Comparison of ENCODE assay signal across 9 cellular contexts in the genomic region with DNA sequence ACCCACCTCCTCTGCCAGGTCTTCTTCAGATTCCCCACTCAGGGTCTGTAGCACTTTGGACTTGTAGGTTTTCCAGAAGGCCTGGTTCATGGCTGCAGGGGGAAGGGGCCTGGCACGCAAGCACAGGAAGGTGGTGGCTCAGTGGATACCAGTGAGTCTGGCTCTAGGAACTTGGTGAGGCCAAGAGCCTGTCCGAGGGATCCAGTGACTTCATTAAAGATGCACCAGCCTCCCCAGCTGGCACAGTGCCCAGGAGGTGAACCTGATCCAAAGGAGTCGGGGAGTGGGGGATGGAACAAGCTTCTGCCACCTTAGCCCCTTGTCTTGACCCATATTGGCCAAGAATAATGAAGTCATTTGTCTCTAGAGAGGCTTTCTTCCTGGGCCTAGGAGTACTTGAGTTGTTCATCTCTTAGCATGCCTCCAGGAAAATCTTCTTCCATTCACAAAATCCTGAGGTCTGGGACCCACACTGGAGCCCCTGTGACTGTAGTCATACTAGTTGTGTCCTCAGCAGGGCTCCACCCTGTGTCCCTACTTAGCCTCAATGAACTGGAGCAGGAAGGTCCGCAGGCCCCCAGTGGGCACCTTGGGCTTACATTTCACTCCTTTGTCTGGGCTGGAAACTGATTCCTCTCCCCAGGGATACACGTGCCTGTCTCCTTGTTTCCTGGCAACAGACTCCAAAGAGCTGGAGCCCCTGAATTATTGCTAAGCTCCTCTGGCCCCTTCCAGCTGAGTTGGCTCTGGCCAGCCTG. TPM values are rescaled to one million over a fixed set of nuclear protein-coding genes. Genes with fewer than 3 reads are reported as not detected.
DNase-seq lines count a peak whose midpoint lies in the region; ATAC-seq and TF ChIP-seq lines count a peak whose summit lies in the region.
"Had no signal": no experiment of that assay in that cellular context is flagged by ENCODE, and none has a peak within 500 bp of the region (broad histone marks: within the 10 kb centered on the region; RNA-seq: fewer than 3 reads in every experiment).

Gene C1orf232, minus strand, starts transcription at position 554 of the 758 bp plus-strand sequence. Its CDS starts 464 bp downstream, at position 90.

- H2AFZ ChIP-seq in PC-9 (peak within 1 kb of the TSS; percentile 95), trophoblast cell (ENCODE audit: insufficient read depth, low read length, poor library complexity) (peak within 1 kb of the TSS; percentile 77)

- no peak within 1 kb of the TSS for H2BK12ac ChIP-seq in trophoblast cell (ENCODE audit: low read length)

- BruUV-seq in PC-9 (replicated peaks; lab: Mats Ljungman, UMichigan) = no TSS peak

- peak within 1 kb of the TSS; percentile 90 for H3K4me3 Mint-ChIP-seq in T-helper 2 cell treated with Interferon-gamma antibody and Interleukin-4, amounts not matched to agents 5 μg/mL and 100 μg/mL, for 36 hours

- no peak within 1 kb of the TSS for H2AK5ac ChIP-seq in trophoblast cell (ENCODE audit: low read length)

- peaks cover 10% of the 10 kb centered on the region for H3K79me1 ChIP-seq in trophoblast cell (ENCODE audit: low read length)

- 65% methylated on average over 5 of the region's 5 CpGs for WGBS in esophagus, 2 donors
- WGBS in trophoblast cell (ENCODE audit: extremely low coverage, insufficient coverage, insufficient read length) = no CpG with 5 or more reads among the region's 5 CpGs

- H3K27ac ChIP-seq in PC-9 (no peak within 1 kb of the TSS), esophagus (ENCODE audit: low read depth in 2 of 2, low read length in 1 of 2) (peak within 1 kb of the TSS; percentile 63 to 87), trophoblast cell (ENCODE audit: low read depth, low read length) (peak within 1 kb of the TSS; percentile 11)

- no peaks in the 10 kb centered on the region for H4K20me1 ChIP-seq in PC-9 (ENCODE audit: insufficient read depth)

- no peaks in the 10 kb centered on the region for H3K9me2 ChIP-seq in PC-9 (ENCODE audit: insufficient read depth)

- peak within 1 kb of the TSS; percentile 90 for H4K8ac ChIP-seq in trophoblast cell (ENCODE audit: low read depth, low read length)

- no peaks in the 10 kb centered on the region for H3K36me3 Mint-ChIP-seq in T-helper 2 cell treated with Interferon-gamma antibody and Interleukin-4, amounts not matched to agents 5 μg/mL and 100 μg/mL, for 36 hours (ENCODE audit: low read depth)

- H2BK5ac ChIP-seq in trophoblast cell (ENCODE audit: low read depth, low read length, poor library complexity) = no peak within 1 kb of the TSS

- H3K18ac ChIP-seq in trophoblast cell (ENCODE audit: low read length) = peak within 1 kb of the TSS; percentile 79

- peak within 1 kb of the TSS; percentile 38 for H4K12ac ChIP-seq in trophoblast cell (ENCODE audit: low read depth, low read length)

- H3K4me3 ChIP-seq in PC-9 (peak within 1 kb of the TSS; percentile 99), esophagus (ENCODE audit: low read depth in 1 of 2, low read length in 2 of 2) (peak within 1 kb of the TSS; percentile 80 to 94), trophoblast cell (ENCODE audit: low read depth, low read length) (peak within 1 kb of the TSS; percentile 82)

- H2BK120ac ChIP-seq in trophoblast cell (ENCODE audit: insufficient read depth, low read length, poor library complexity) = no peak within 1 kb of the TSS

- peak within 1 kb of the TSS; percentile 96 for H3K4me2 ChIP-seq in PC-9
- H3K4me2 ChIP-seq in trophoblast cell (ENCODE audit: low read length) = peak within 1 kb of the TSS; percentile 74

- POLR2A ChIA-PET in PC-9 (lab: Charles Lee; ENCODE audit: unreplicated experiment) = no interaction called here

- H3K9me3 ChIP-seq in PC-9 (ENCODE audit: insufficient read depth, low read depth) (no peaks in the 10 kb centered on the region), esophagus (ENCODE audit: control insufficient read depth in 2 of 2, insufficient read depth in 1 of 2, low read depth in 1 of 2, low read length in 1 of 2) (no peaks in the 10 kb centered on the region), trophoblast cell (ENCODE audit: insufficient read depth, low read depth, low read length) (no peaks in the 10 kb centered on the region)

- intact Hi-C loops in PC-9 (cut with micrococcal nuclease; ENCODE audit: unreplicated experiment) = loop anchor here (10.0 kb wide), 1 partner anchor 274 kb away; no protein-coding TSS in a partner anchor

- no peak for TF ChIP-seq CTCF in PC-9 (conservative IDR thresholded peaks at IDR 0.05)

- H3K27me3 ChIP-seq in PC-9 (ENCODE audit: insufficient read depth, low read depth) (no peaks in the 10 kb centered on the region), esophagus (ENCODE audit: control insufficient read depth in 1 of 2, insufficient read depth in 2 of 2, low read length in 2 of 2) (no peaks in the 10 kb centered on the region), trophoblast cell (ENCODE audit: insufficient read depth, low read length) (no peaks in the 10 kb centered on the region)

- DNase-seq in T-helper 2 cell treated with Interferon-gamma antibody and Interleukin-4, amounts not matched to agents 5 μg/mL and 100 μg/mL, for 36 hours (ENCODE audit: low spot score) = no peak
- DNase-seq in T-helper 2 cell (no peak), PC-9 (no peak), trophoblast cell (no peak)

- peak within 1 kb of the TSS; percentile 86 for H3K27ac Mint-ChIP-seq in T-helper 2 cell treated with Interferon-gamma antibody and Interleukin-4, amounts not matched to agents 5 μg/mL and 100 μg/mL, for 36 hours

- H3K9me3 Mint-ChIP-seq in T-helper 2 cell treated with Interferon-gamma antibody and Interleukin-4, amounts not matched to agents 5 μg/mL and 100 μg/mL, for 36 hours = no peaks in the 10 kb centered on the region

- no peaks in the 10 kb centered on the region for H3K36me3 ChIP-seq in PC-9 (ENCODE audit: low read depth)
- H3K36me3 ChIP-seq in esophagus (ENCODE audit: control insufficient read depth in 2 of 2, insufficient read depth in 2 of 2, low read length in 1 of 2) = peaks cover 0 to 3% of the 10 kb centered on the region in 2 donors
- peaks cover 8 to 11% of the 10 kb centered on the region in 2 experiments for H3K36me3 ChIP-seq in trophoblast cell (ENCODE audit: control insufficient read depth in 1 of 2, insufficient read depth in 2 of 2, low read length in 2 of 2)

- no peak within 1 kb of the TSS for H3K23ac ChIP-seq in trophoblast cell (ENCODE audit: low read length)

- H3K4me1 ChIP-seq in PC-9 (replicated peaks; ENCODE audit: insufficient read depth) (peaks cover 10% of the 10 kb centered on the region; the same call in 1 of the 2 replicates), esophagus (ENCODE audit: control insufficient read depth in 2 of 2, insufficient read depth in 2 of 2, low read length in 1 of 2) (peaks cover 0 to 12% of the 10 kb centered on the region in 2 donors), trophoblast cell (ENCODE audit: control insufficient read depth in 1 of 2, insufficient read depth in 2 of 2, low read length in 2 of 2) (peaks cover 10 to 17% of the 10 kb centered on the region in 2 experiments)

- peak within 1 kb of the TSS; percentile 75 for H3K9ac ChIP-seq in trophoblast cell (ENCODE audit: low read length)

- peak within 1 kb of the TSS; percentile 76 for H4K91ac ChIP-seq in trophoblast cell (ENCODE audit: low read depth, low read length)

- 0 out of 2 replicates have a peak, but pooled peaks cover 2% of the 10 kb centered on the region for H3F3A ChIP-seq in PC-9 (ENCODE audit: insufficient read depth, low read depth)

- H3K4ac ChIP-seq in trophoblast cell (ENCODE audit: low read depth, low read length) = peak within 1 kb of the TSS; percentile 37

- H3K4me1 Mint-ChIP-seq in T-helper 2 cell treated with Interferon-gamma antibody and Interleukin-4, amounts not matched to agents 5 μg/mL and 100 μg/mL, for 36 hours (ENCODE audit: low read depth) = peaks cover 21% of the 10 kb centered on the region

- H3K27me3 Mint-ChIP-seq in T-helper 2 cell treated with Interferon-gamma antibody and Interleukin-4, amounts not matched to agents 5 μg/mL and 100 μg/mL, for 36 hours (ENCODE audit: low read depth) = peaks cover 23% of the 10 kb centered on the region

- ATAC-seq in HG03045 (IDR thresholded peaks at IDR 0.05; ENCODE audit: unreplicated experiment) (no peak), GM21526 (IDR thresholded peaks at IDR 0.05; ENCODE audit: low FRiP score, unreplicated experiment) (no peak), HG02840 (IDR thresholded peaks at IDR 0.05; ENCODE audit: low FRiP score, unreplicated experiment) (no peak)

- peaks cover 16% of the 10 kb centered on the region for H3K79me2 ChIP-seq in PC-9 (ENCODE audit: low read depth)
- peaks cover 6% of the 10 kb centered on the region for H3K79me2 ChIP-seq in trophoblast cell (ENCODE audit: control insufficient read depth, insufficient read depth, low read length, poor library complexity)

- H3K14ac ChIP-seq in trophoblast cell (ENCODE audit: low read length) = peak within 1 kb of the TSS; percentile 63

- CTCF ChIA-PET in PC-9 (lab: Charles Lee) = interaction anchor here (1.0 kb wide), 1 partner anchor 153 kb away, joined by 3 read pairs; no protein-coding TSS in a partner anchor

RNA-seq across cellular contexts. Expression of gene C1orf232, which starts in this region (rescaled TPM):
- total RNA-seq in PC-9 (2021) = not detected in 2 replicates
- not detected for polyA plus RNA-seq in esophagus
- not detected in 2 replicates for polyA plus RNA-seq in trophoblast cell (2013)
- polyA plus RNA-seq: adipose tissue had no signal
